Comparison of ENCODE assay signal across 1 cellular context in genomic region chr12:122859303-122860051, GRCh38.
TF ChIP-seq lines count a peak whose summit lies in the region.

No MANE protein-coding gene starts in this region.

TF ChIP-seq in IMR-90, 13 proteins besides CTCF, POLR2A, EP300 and RAD21 (continued from another document):
- no peak for TF ChIP-seq ELK1 (IDR thresholded peaks at IDR 0.05; ENCODE audit: borderline replicate concordance, low read depth, low read length)
- no peak for TF ChIP-seq NFE2L2 (IDR thresholded peaks at IDR 0.05; ENCODE audit: low read depth, low read length)
